ENCODE assay signal across 13 cellular contexts in genomic region chr13:101727118-101727517, GRCh38.
"Had no signal": no experiment of that assay in that cellular context is flagged by ENCODE, and none has a peak within 500 bp of the region (broad histone marks: within the 10 kb centered on the region; RNA-seq: fewer than 3 reads in every experiment).

No MANE protein-coding gene starts in this region.

- ATAC-seq: activated T-helper 17 cell treated with anti-CD3 and anti-CD28 coated beads, Interleukin-2, amount 50 U/mL, for 72 hours; gastrocnemius medialis; heart left ventricle; left cardiac atrium; pancreas; stimulated activated effector memory CD8-positive, alpha-beta T cell treated with anti-CD3 and anti-CD28 coated beads, Interleukin-12 subunit alpha, Interleukin-12 subunit beta, amount 100 ng/mL, for 72 hours had no signal

- DNase-seq: activated CD4-positive, alpha-beta T cell treated with anti-CD3 and anti-CD28 coated beads, Interleukin-2, amount 50 U/mL, for 48 hours; activated naive CD4-positive, alpha-beta T cell treated with anti-CD3 and anti-CD28 coated beads, Interleukin-2, amount 10 ng/mL, durations not matched to agents 7 days and 5 days; dermis blood vessel endothelial cell; gastrocnemius medialis; heart left ventricle; left cardiac atrium; midbrain; pancreas; stimulated activated CD4-positive, alpha-beta T cell treated with anti-CD3 and anti-CD28 coated beads, Interleukin-12 subunit alpha, Interleukin-12 subunit beta, amount 100 ng/mL, for 4 hours; stimulated activated CD4-positive, alpha-beta T cell treated with anti-CD3 and anti-CD28 coated beads, Interleukin-2, amount 100 ng/mL, for 24 hours; WERI-Rb-1 had no signal
